ENCODE assay signal across 1 cellular context in the genomic region with DNA sequence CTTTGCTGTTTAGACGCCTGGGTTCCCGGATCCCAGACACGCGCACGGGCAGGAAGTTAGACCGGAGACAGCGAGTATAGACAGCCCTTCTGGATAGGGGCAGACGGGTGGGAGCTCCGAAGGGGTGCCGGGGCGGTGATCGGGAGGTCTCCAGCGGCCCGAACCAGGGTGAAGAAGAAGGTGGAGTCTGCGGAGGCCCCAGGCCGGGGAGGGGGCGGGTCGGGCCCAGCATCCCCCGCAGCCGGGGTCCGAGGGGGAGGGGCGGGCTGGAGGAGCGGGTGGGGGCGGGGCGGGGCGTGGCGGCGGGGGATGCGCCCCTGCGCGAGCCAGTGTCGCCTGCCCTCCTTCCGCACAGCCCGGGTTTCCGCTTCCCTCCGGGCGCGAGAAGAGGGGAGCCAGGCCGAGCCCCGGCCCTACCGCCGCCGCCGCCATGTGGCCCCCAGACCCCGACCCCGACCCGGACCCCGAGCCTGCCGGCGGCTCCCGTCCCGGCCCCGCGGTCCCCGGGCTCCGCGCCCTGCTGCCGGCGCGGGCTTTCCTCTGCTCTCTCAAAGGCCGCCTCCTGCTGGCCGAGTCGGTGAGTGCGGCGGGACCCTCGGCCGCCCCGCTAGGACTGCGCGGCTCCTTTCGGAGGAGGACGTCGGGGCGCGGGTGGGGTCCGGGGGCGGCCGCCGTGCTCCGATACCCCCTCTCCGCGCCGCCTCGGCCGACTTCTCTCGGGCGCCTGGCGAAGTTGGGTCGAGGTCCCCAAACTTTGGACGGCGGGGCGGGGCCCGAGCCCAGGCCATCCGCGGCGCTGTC.
TF ChIP-seq lines count a peak whose summit lies in the region.

A gene with protein sequence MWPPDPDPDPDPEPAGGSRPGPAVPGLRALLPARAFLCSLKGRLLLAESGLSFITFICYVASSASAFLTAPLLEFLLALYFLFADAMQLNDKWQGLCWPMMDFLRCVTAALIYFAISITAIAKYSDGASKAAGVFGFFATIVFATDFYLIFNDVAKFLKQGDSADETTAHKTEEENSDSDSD (plus strand): TSS at position 329 of the 801 bp plus-strand sequence. CDS start 102 bp downstream, at position 431.

TF ChIP-seq in HepG2, 621 proteins besides CTCF, POLR2A, EP300 and RAD21 (continued from another document and continues in another):
- TF ChIP-seq HNF1A (IDR thresholded peaks at IDR 0.05; ENCODE audit: low read depth) (no peak), HNF1A (CRISPR knock-in tag; IDR thresholded peaks at IDR 0.05; ENCODE audit: borderline replicate concordance) (0 out of 2 replicates have a peak, but pooled peaks have one; percentile 24), NR1H2 (CRISPR knock-in tag; IDR thresholded peaks at IDR 0.05; ENCODE audit: borderline replicate concordance, low read depth) (no peak), THAP11 (CRISPR knock-in tag; IDR thresholded peaks at IDR 0.05) (peak; percentile 20; the same call in 1 of the 2 replicates), CREM (IDR thresholded peaks at IDR 0.05) (no peak), CREM (CRISPR knock-in tag; IDR thresholded peaks at IDR 0.05) (no peak), ZNF326 (CRISPR knock-in tag; IDR thresholded peaks at IDR 0.05; ENCODE audit: borderline replicate concordance) (no peak), AGO2 (optimal IDR thresholded peaks at IDR 0.05; ENCODE audit: low read depth, low read length) (no peak), SETDB1 (CRISPR knock-in tag; IDR thresholded peaks at IDR 0.05; ENCODE audit: borderline replicate concordance) (no peak), CBX2 (IDR thresholded peaks at IDR 0.05; ENCODE audit: low read depth, low read length) (no peak), CBX2 (CRISPR knock-in tag; IDR thresholded peaks at IDR 0.05; ENCODE audit: low read depth) (no peak), SIN3B (IDR thresholded peaks at IDR 0.05; ENCODE audit: low read length) (no peak), ZNF557 (CRISPR knock-in tag; IDR thresholded peaks at IDR 0.05) (no peak), ZNF354B (CRISPR knock-in tag; IDR thresholded peaks at IDR 0.05) (no peak), MATR3 (CRISPR knock-in tag; IDR thresholded peaks at IDR 0.05) (no peak), ZNF274 (CRISPR knock-in tag; IDR thresholded peaks at IDR 0.05) (no peak), NR2F1 (CRISPR knock-in tag; IDR thresholded peaks at IDR 0.05) (no peak), RARA (CRISPR knock-in tag; IDR thresholded peaks at IDR 0.05) (no peak), ZNF556 (CRISPR knock-in tag; IDR thresholded peaks at IDR 0.05; ENCODE audit: borderline replicate concordance) (no peak), IRX3 (CRISPR knock-in tag; IDR thresholded peaks at IDR 0.05; ENCODE audit: borderline replicate concordance, low read depth) (no peak), ZNF558 (CRISPR knock-in tag; IDR thresholded peaks at IDR 0.05; ENCODE audit: borderline replicate concordance) (0 out of 2 replicates have a peak, but pooled peaks have one; percentile 70), ZNF816 (CRISPR knock-in tag; IDR thresholded peaks at IDR 0.05; ENCODE audit: borderline replicate concordance) (no peak), FOXO1 (CRISPR knock-in tag; IDR thresholded peaks at IDR 0.05) (peak; percentile 47; the same call in 1 of the 2 replicates), IRF2 (CRISPR knock-in tag; IDR thresholded peaks at IDR 0.05) (no peak), NFIB (CRISPR knock-in tag; IDR thresholded peaks at IDR 0.05; ENCODE audit: borderline replicate concordance) (no peak), NFATC3 (CRISPR knock-in tag; IDR thresholded peaks at IDR 0.05) (no peak), WIZ (CRISPR knock-in tag; IDR thresholded peaks at IDR 0.05) (no peak), JDP2 (CRISPR knock-in tag; IDR thresholded peaks at IDR 0.05; ENCODE audit: borderline replicate concordance) (no peak), ARID2 (CRISPR knock-in tag; IDR thresholded peaks at IDR 0.05; ENCODE audit: borderline replicate concordance) (no peak), SIX4 (CRISPR knock-in tag; IDR thresholded peaks at IDR 0.05) (no peak), DMAP1 (CRISPR knock-in tag; IDR thresholded peaks at IDR 0.05) (peak; percentile 7; the same call in 1 of the 2 replicates), IKZF4 (CRISPR knock-in tag; IDR thresholded peaks at IDR 0.05; ENCODE audit: borderline replicate concordance, low read depth, not compliant biosample characterization) (no peak), HNF4A (CRISPR knock-in tag; IDR thresholded peaks at IDR 0.05) (no peak), ZNF652 (CRISPR knock-in tag; IDR thresholded peaks at IDR 0.05; ENCODE audit: borderline replicate concordance, low read depth) (no peak), GPBP1L1 (CRISPR knock-in tag; IDR thresholded peaks at IDR 0.05) (no peak), ARHGAP35 (CRISPR knock-in tag; IDR thresholded peaks at IDR 0.05; ENCODE audit: borderline replicate concordance) (no peak), ZNF34 (CRISPR knock-in tag; IDR thresholded peaks at IDR 0.05; ENCODE audit: borderline replicate concordance) (no peak), ZGPAT (CRISPR knock-in tag; IDR thresholded peaks at IDR 0.05) (0 out of 2 replicates have a peak, but pooled peaks have one; percentile 66)
- TF ChIP-seq, protein P1, sequence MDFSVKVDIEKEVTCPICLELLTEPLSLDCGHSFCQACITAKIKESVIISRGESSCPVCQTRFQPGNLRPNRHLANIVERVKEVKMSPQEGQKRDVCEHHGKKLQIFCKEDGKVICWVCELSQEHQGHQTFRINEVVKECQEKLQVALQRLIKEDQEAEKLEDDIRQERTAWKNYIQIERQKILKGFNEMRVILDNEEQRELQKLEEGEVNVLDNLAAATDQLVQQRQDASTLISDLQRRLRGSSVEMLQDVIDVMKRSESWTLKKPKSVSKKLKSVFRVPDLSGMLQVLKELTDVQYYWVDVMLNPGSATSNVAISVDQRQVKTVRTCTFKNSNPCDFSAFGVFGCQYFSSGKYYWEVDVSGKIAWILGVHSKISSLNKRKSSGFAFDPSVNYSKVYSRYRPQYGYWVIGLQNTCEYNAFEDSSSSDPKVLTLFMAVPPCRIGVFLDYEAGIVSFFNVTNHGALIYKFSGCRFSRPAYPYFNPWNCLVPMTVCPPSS (IDR thresholded peaks at IDR 0.05), result no peak
- TF ChIP-seq, protein P2, sequence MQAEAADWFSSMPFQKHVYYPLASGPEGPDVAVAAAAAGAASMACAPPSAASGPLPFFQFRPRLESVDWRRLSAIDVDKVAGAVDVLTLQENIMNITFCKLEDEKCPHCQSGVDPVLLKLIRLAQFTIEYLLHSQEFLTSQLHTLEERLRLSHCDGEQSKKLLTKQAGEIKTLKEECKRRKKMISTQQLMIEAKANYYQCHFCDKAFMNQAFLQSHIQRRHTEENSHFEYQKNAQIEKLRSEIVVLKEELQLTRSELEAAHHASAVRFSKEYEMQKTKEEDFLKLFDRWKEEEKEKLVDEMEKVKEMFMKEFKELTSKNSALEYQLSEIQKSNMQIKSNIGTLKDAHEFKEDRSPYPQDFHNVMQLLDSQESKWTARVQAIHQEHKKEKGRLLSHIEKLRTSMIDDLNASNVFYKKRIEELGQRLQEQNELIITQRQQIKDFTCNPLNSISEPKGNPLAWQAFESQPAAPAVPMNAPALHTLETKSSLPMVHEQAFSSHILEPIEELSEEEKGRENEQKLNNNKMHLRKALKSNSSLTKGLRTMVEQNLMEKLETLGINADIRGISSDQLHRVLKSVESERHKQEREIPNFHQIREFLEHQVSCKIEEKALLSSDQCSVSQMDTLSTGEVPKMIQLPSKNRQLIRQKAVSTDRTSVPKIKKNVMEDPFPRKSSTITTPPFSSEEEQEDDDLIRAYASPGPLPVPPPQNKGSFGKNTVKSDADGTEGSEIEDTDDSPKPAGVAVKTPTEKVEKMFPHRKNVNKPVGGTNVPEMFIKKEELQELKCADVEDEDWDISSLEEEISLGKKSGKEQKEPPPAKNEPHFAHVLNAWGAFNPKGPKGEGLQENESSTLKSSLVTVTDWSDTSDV (CRISPR knock-in tag; IDR thresholded peaks at IDR 0.05), result peak; percentile 51; the same call in 1 of the 2 replicates
- TF ChIP-seq, protein P3, sequence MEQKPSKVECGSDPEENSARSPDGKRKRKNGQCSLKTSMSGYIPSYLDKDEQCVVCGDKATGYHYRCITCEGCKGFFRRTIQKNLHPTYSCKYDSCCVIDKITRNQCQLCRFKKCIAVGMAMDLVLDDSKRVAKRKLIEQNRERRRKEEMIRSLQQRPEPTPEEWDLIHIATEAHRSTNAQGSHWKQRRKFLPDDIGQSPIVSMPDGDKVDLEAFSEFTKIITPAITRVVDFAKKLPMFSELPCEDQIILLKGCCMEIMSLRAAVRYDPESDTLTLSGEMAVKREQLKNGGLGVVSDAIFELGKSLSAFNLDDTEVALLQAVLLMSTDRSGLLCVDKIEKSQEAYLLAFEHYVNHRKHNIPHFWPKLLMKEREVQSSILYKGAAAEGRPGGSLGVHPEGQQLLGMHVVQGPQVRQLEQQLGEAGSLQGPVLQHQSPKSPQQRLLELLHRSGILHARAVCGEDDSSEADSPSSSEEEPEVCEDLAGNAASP (CRISPR knock-in tag; IDR thresholded peaks at IDR 0.05; ENCODE audit: borderline replicate concordance), result 0 out of 2 replicates have a peak, but pooled peaks have one; percentile 19
- TF ChIP-seq, protein P4, sequence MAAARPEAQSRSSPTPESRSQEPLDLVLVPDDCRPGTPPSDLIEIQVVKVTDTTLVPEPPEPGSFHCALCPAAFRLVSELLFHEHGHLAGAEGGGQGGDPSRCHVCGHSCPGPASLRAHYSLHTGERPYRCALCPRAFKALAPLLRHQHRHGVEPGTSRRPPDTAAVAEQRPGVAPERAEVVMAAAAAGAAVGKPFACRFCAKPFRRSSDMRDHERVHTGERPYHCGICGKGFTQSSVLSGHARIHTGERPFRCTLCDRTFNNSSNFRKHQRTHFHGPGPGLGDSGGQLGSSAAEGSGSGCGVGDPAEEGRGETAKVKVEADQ (CRISPR knock-in tag; IDR thresholded peaks at IDR 0.05; ENCODE audit: borderline replicate concordance), result no peak; the same call in 1 of the 2 replicates
- TF ChIP-seq, protein P5, sequence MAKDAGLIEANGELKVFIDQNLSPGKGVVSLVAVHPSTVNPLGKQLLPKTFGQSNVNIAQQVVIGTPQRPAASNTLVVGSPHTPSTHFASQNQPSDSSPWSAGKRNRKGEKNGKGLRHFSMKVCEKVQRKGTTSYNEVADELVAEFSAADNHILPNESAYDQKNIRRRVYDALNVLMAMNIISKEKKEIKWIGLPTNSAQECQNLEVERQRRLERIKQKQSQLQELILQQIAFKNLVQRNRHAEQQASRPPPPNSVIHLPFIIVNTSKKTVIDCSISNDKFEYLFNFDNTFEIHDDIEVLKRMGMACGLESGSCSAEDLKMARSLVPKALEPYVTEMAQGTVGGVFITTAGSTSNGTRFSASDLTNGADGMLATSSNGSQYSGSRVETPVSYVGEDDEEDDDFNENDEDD (CRISPR knock-in tag; IDR thresholded peaks at IDR 0.05; ENCODE audit: borderline replicate concordance), result 0 out of 2 replicates have a peak, but pooled peaks have one; percentile 44
- TF ChIP-seq, protein P6, sequence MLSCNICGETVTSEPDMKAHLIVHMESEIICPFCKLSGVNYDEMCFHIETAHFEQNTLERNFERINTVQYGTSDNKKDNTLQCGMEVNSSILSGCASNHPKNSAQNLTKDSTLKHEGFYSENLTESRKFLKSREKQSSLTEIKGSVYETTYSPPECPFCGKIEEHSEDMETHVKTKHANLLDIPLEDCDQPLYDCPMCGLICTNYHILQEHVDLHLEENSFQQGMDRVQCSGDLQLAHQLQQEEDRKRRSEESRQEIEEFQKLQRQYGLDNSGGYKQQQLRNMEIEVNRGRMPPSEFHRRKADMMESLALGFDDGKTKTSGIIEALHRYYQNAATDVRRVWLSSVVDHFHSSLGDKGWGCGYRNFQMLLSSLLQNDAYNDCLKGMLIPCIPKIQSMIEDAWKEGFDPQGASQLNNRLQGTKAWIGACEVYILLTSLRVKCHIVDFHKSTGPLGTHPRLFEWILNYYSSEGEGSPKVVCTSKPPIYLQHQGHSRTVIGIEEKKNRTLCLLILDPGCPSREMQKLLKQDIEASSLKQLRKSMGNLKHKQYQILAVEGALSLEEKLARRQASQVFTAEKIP (CRISPR knock-in tag; IDR thresholded peaks at IDR 0.05; ENCODE audit: borderline replicate concordance), result no peak
